Comparison of ENCODE assay signal across 12 cellular contexts in genomic region chr19:6861683-6862286, GRCh38. TPM values are rescaled to one million over a fixed set of nuclear protein-coding genes. Genes with fewer than 3 reads are reported as not detected.
DNase-seq lines count a peak whose midpoint lies in the region; ATAC-seq and TF ChIP-seq lines count a peak whose summit lies in the region.
"Had no signal": no experiment of that assay in that cellular context is flagged by ENCODE, and none has a peak within 500 bp of the region (broad histone marks: within the 10 kb centered on the region; RNA-seq: fewer than 3 reads in every experiment).

No MANE protein-coding gene starts in this region.

- H3K9me3 ChIP-seq in spleen: no peaks in the 10 kb centered on the region
- no peaks in the 10 kb centered on the region for H3K9me3 ChIP-seq in ovary

- POLR2A ChIA-PET in T-cell (lab: Charles Lee): interaction anchor here (0.6 to 0.7 kb wide), 3 partner anchors 11 to 1081 kb away, joined by 3 to 4 read pairs (median 3); no protein-coding TSS in a partner anchor

- H3K36me3 Mint-ChIP-seq in T-cell: peaks cover 7% of the 10 kb centered on the region

- TF ChIP-seq POLR2A in spleen (IDR thresholded peaks at IDR 0.05) (no peak), ovary (IDR thresholded peaks at IDR 0.05) (no peak)

- H3K27me3 ChIP-seq in spleen (replicated peaks in 1 of 7): no peaks in the 10 kb centered on the region
- H3K27me3 ChIP-seq in ovary: no peaks in the 10 kb centered on the region

- 72 to 85% (median 74%) methylated on average over 10 of the region's 10 CpGs for WGBS in spleen, 5 donors
- 76 to 80% (median 78%) methylated on average over 10 of the region's 10 CpGs for WGBS in ovary, 3 donors

- H3K4me1 ChIP-seq in spleen: peaks cover 0 to 19% (median 10%) of the 10 kb centered on the region in 6 donors
- H3K4me1 ChIP-seq in ovary (ENCODE audit: insufficient read depth): no peaks in the 10 kb centered on the region

- H3K27me3 Mint-ChIP-seq in T-cell: no peaks in the 10 kb centered on the region

- no peaks in the 10 kb centered on the region for H3K9me3 Mint-ChIP-seq in T-cell

- peak overlapping the region; percentile 82 to 83 for H3K27ac Mint-ChIP-seq in T-cell

- H3K36me3 ChIP-seq in spleen (peaks cover 0 to 24% (median 6%) of the 10 kb centered on the region in 6 donors), ovary (no peaks in the 10 kb centered on the region)

- intact Hi-C loops in spleen (cut with DNase I; ENCODE audit: low total_unique reads): loop anchor here (5.0 kb wide), 3 partner anchors 124 to 344 kb away; partner anchors contain the start of genes GPR108 and TRIP10
- intact Hi-C loops in ovary (cut with DNase I): loop anchor here in 3 of 4 donors (5.0 to 10.0 kb wide), 3 partner anchors 227 to 347 kb away; no protein-coding TSS in a partner anchor
- intact Hi-C loops in sciatic nerve (cut with DNase I): loop anchor here (10.0 kb wide), 1 partner anchor 237 kb away; no protein-coding TSS in a partner anchor

- no peak overlapping the region for H3K4me3 Mint-ChIP-seq in T-cell

- DNase-seq in activated gamma-delta T cell treated with Interleukin-2 at 50 U/mL for 16 hours (peak; percentile 8), activated gamma-delta T cell (lab: John Stamatoyannopoulos, UW) (no peak), T-cell (no peak), epithelial cell of esophagus (ENCODE audit: low read depth) (peak; percentile 66), spleen (peak; percentile 68), ovary (no peak), sciatic nerve (ENCODE audit: low spot score) (no peak)
- DNase-seq: HCEC 1CT, NCI-H774 had no signal

- no peak for TF ChIP-seq CTCF in epithelial cell of esophagus (IDR thresholded peaks at IDR 0.05; ENCODE audit: insufficient read depth, low read depth, low read length, missing control alignments)
- TF ChIP-seq CTCF in spleen (IDR thresholded peaks at IDR 0.05 in 8 of 11, conservative IDR thresholded peaks at IDR 0.05 in 3 of 11): no peak
- no peak for TF ChIP-seq CTCF in ovary (IDR thresholded peaks at IDR 0.05)

- ATAC-seq in T-cell (replicated peaks in 1 of 4): no peak
- no peak for ATAC-seq in HG02973 (IDR thresholded peaks at IDR 0.05; ENCODE audit: unreplicated experiment)
- ATAC-seq in sciatic nerve: no peak

- TF ChIP-seq EP300 in ovary (IDR thresholded peaks at IDR 0.05): no peak

- H3K4me1 Mint-ChIP-seq in T-cell: peaks cover 18 to 31% (median 23%) of the 10 kb centered on the region in 3 donors

- CTCF ChIA-PET in T-cell (lab: Charles Lee): interaction anchor here in 1 of 2 donors (0.6 to 1.1 kb wide), 3 partner anchors 215 to 345 kb away, joined by 3 to 6 read pairs (median 3); no protein-coding TSS in a partner anchor

- peak overlapping the region in 2 of 8 donors; percentile 16 to 39 for H3K27ac ChIP-seq in spleen
- H3K27ac ChIP-seq in ovary: no peak overlapping the region
- H3K27ac ChIP-seq: HL-60 had no signal

- H3K4me3 ChIP-seq in epithelial cell of esophagus (ENCODE audit: low read length): no peak overlapping the region
- no peak overlapping the region for H3K4me3 ChIP-seq in spleen
- no peak overlapping the region for H3K4me3 ChIP-seq in ovary

RNA-seq across cellular contexts. Expression of gene ADGRE1, which starts 25.6 kb away (rescaled TPM):
- total RNA-seq in T-cell: 1 to 10 TPM; 3.4 to 9.7 (median 3.7) TPM
- 10 to 100 TPM; 20.1 to 65.2 (median 30.6) TPM for total RNA-seq in spleen
- polyA plus RNA-seq in spleen: 1 to 10 TPM; 2.3 to 4.0 (median 3.3) TPM
- under 1 TPM in 6 of 7 donors, not detected in 1; 0.12 to 0.79 (median 0.23) TPM for total RNA-seq in ovary
- polyA plus RNA-seq in ovary: under 1 TPM; 0.05 to 0.80 TPM
- total RNA-seq in sciatic nerve: 1.8 TPM
- total RNA-seq: LHCN-M2 had no signal

Comparison
In these comparisons a context has a peak if more than half of its experiments do, and no peak if none do; other contexts are left out.
1. DNase-seq: peak in activated gamma-delta T cell treated with Interleukin-2 at 50 U/mL for 16 hours (single experiment), epithelial cell of esophagus (single experiment) and spleen (single experiment); none in activated gamma-delta T cell (single experiment), T-cell (0 of 34), ovary (0 of 5) and sciatic nerve (single experiment).